ENCODE assay signal across 12 cellular contexts in the genomic region with DNA sequence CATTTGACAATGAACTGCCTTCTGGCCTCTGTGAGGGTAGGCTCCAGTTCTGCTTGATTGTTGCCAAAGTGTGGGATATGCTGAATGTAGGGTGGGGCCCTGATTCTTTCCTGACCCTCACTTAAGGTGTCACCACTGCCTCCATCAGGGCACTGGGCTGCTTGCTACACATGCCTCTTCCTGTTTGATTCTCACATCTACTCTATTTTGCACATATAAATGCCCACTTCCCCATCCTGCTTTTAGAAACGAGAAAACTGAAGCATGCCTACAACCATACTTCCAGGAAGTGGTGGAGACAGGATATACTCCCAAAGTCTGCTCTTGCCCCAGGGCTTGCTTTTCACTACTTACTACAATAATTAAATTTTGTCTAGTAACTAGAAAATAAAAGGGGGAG. TPM values are rescaled to one million over a fixed set of nuclear protein-coding genes. Genes with fewer than 3 reads are reported as not detected.
A peak's percentile ranks its signal among the peaks of the same experiment; 100 is the strongest.
DNase-seq lines count a peak whose midpoint lies in the region; ATAC-seq and TF ChIP-seq lines count a peak whose summit lies in the region.
"Had no signal": no experiment of that assay in that cellular context is flagged by ENCODE, and none has a peak within 500 bp of the region (broad histone marks: within the 10 kb centered on the region; RNA-seq: fewer than 3 reads in every experiment).

No MANE protein-coding gene starts in this region.

- no peaks in the 10 kb centered on the region for H3K9me3 ChIP-seq in breast epithelium

- intact Hi-C loops in MCF 10A (cut with micrococcal nuclease) (no loop called here), breast epithelium (cut with DNase I; ENCODE audit: low total_unique reads) (no loop called here)

- TF ChIP-seq CTCF in MCF 10A (IDR thresholded peaks at IDR 0.05; ENCODE audit: unreplicated experiment) (no peak), breast epithelium (IDR thresholded peaks at IDR 0.05) (no peak), type B pancreatic cell (conservative IDR thresholded peaks at IDR 0.05) (no peak)

- no peak overlapping the region for H3K4me3 ChIP-seq in breast epithelium

- no peaks in the 10 kb centered on the region for H3K27me3 ChIP-seq in breast epithelium

- H3K4me1 Mint-ChIP-seq in MCF 10A (ENCODE audit: insufficient read depth, unreplicated experiment) (peaks cover 42% of the 10 kb centered on the region), type B pancreatic cell (ENCODE audit: unreplicated experiment) (peaks cover 26% of the 10 kb centered on the region)
- H3K4me1 Mint-ChIP-seq in activated T-helper 17 cell treated with anti-CD3 and anti-CD28 coated beads, Interleukin-2, amount 50 U/mL, for 72 hours, result peaks cover 23% of the 10 kb centered on the region

- H3K36me3 ChIP-seq in breast epithelium, result no peaks in the 10 kb centered on the region

- no peak for ATAC-seq in activated T-helper 17 cell treated with anti-CD3 and anti-CD28 coated beads, Interleukin-2, amount 50 U/mL, for 72 hours (replicated peaks)

- peak overlapping the region; percentile 85 for H3K27ac Mint-ChIP-seq in MCF 10A (ENCODE audit: low read depth, unreplicated experiment)
- peak overlapping the region; percentile 25 for H3K27ac Mint-ChIP-seq in activated T-helper 17 cell treated with anti-CD3 and anti-CD28 coated beads, Interleukin-2, amount 50 U/mL, for 72 hours
- H3K27ac Mint-ChIP-seq in type B pancreatic cell, result peak overlapping the region; percentile 93

- H3K9me3 Mint-ChIP-seq in MCF 10A (ENCODE audit: unreplicated experiment) (no peaks in the 10 kb centered on the region), type B pancreatic cell (no peaks in the 10 kb centered on the region)
- no peaks in the 10 kb centered on the region for H3K9me3 Mint-ChIP-seq in activated T-helper 17 cell treated with anti-CD3 and anti-CD28 coated beads, Interleukin-2, amount 50 U/mL, for 72 hours

- H3K4me3 Mint-ChIP-seq in MCF 10A (ENCODE audit: unreplicated experiment) (no peak overlapping the region), type B pancreatic cell (peak overlapping the region; percentile 40)
- no peak overlapping the region for H3K4me3 Mint-ChIP-seq in activated T-helper 17 cell treated with anti-CD3 and anti-CD28 coated beads, Interleukin-2, amount 50 U/mL, for 72 hours

- no TSS peak for BruUV-seq in MCF 10A (replicated peaks; lab: Mats Ljungman, UMichigan)

- POLR2A ChIA-PET in MCF 10A (lab: Yijun Ruan, JAX), result interaction anchor here (1.0 kb wide), 1 partner anchor 343 kb away, joined by 3 read pairs; no protein-coding TSS in a partner anchor

- CTCF ChIA-PET in MCF 10A (lab: Yijun Ruan, JAX), result interaction anchor here (0.7 to 0.9 kb wide), 2 partner anchors 14 to 22 kb away, joined by 3 read pairs; no protein-coding TSS in a partner anchor

- H3K27me3 Mint-ChIP-seq in MCF 10A (ENCODE audit: insufficient read depth, unreplicated experiment), result no peaks in the 10 kb centered on the region
- no peaks in the 10 kb centered on the region for H3K27me3 Mint-ChIP-seq in activated T-helper 17 cell treated with anti-CD3 and anti-CD28 coated beads, Interleukin-2, amount 50 U/mL, for 72 hours
- H3K27me3 Mint-ChIP-seq in type B pancreatic cell, result no peaks in the 10 kb centered on the region

- peaks cover 0 to 7% of the 10 kb centered on the region in 2 donors for H3K4me1 ChIP-seq in breast epithelium

- DNase-seq in MCF 10A (ENCODE audit: unreplicated experiment) (no peak), breast epithelium (ENCODE audit: low spot score in 2 of 2) (no peak), NOMO-1 treated with dmso at 0.1 percent for 144 hours (lab: John Stamatoyannopoulos, UW; ENCODE audit: unreplicated experiment) (peak; percentile 75), type B pancreatic cell (ENCODE audit: extremely low spot score, unreplicated experiment) (no peak), epidermal melanocyte (ENCODE audit: insufficient read length, low spot score) (no peak), COR-L47 (lab: John Stamatoyannopoulos, UW) (no peak), NCI-H446 treated with DMSO at 0.1 percent for 48 hours (lab: John Stamatoyannopoulos, UW) (no peak)
- DNase-seq: caudate nucleus; NCI-H82; stimulated activated CD8-positive, alpha-beta memory T cell treated with anti-CD3 and anti-CD28 coated beads, Interleukin-4, amount 100 ng/mL, for 48 hours had no signal

- H3K36me3 Mint-ChIP-seq in MCF 10A (ENCODE audit: insufficient read depth, unreplicated experiment) (peaks cover 6% of the 10 kb centered on the region), type B pancreatic cell (peaks cover under 1% of the 10 kb centered on the region)
- H3K36me3 Mint-ChIP-seq in activated T-helper 17 cell treated with anti-CD3 and anti-CD28 coated beads, Interleukin-2, amount 50 U/mL, for 72 hours (ENCODE audit: low read depth), result no peaks in the 10 kb centered on the region

- H3K27ac ChIP-seq in breast epithelium, result no peak overlapping the region

- TF ChIP-seq POLR2A in breast epithelium (IDR thresholded peaks at IDR 0.05), result no peak

RNA-seq across cellular contexts. Expression of a gene that starts 6.8 kb away (rescaled TPM):
- total RNA-seq in MCF 10A (2022) (37.7 and 40.1 TPM in 2 replicates), breast epithelium (100 to 1,000 TPM in 1 of 3 donors, 10 to 100 TPM in 2; 69.5 to 120 (median 71.9) TPM), type B pancreatic cell (ENCODE audit: low replicate concordance) (83.6 and 112 TPM in 2 replicates)
- 10 to 100 TPM; 20.5 to 50.5 TPM for total RNA-seq in activated T-helper 17 cell treated with anti-CD3 and anti-CD28 coated beads, Interleukin-2, amount 50 U/mL, for 72 hours

RNA-seq across cellular contexts. Expression of a gene that starts 6.9 kb away (rescaled TPM):
- total RNA-seq in MCF 10A (2022) (59.7 and 73.3 TPM in 2 replicates), breast epithelium (10 to 100 TPM; 39.0 to 54.9 (median 43.0) TPM), type B pancreatic cell (ENCODE audit: low replicate concordance) (45.5 and 49.7 TPM in 2 replicates)
- 10 to 100 TPM; 47.0 to 70.5 TPM for total RNA-seq in activated T-helper 17 cell treated with anti-CD3 and anti-CD28 coated beads, Interleukin-2, amount 50 U/mL, for 72 hours

RNA-seq across cellular contexts. Expression of a gene that starts 56.9 kb away (rescaled TPM):
- total RNA-seq in MCF 10A (2022) (not detected in 2 replicates), breast epithelium (100 to 1,000 TPM in 1 of 3 donors, 10 to 100 TPM in 2; 18.3 to 479 (median 55.7) TPM), type B pancreatic cell (ENCODE audit: low replicate concordance) (0.43 and 1.2 TPM in 2 replicates)
- total RNA-seq in activated T-helper 17 cell treated with anti-CD3 and anti-CD28 coated beads, Interleukin-2, amount 50 U/mL, for 72 hours, result under 1 TPM; 0.37 to 0.66 TPM
- total RNA-seq: M059J had no signal

Comparison
In these comparisons a context has a peak if more than half of its experiments do, and no peak if none do; other contexts are left out.
1. H3K27ac Mint-ChIP-seq: peak in every context shown above with its lines; median percentile 93 in type B pancreatic cell; 85 in MCF 10A; 25 in activated T-helper 17 cell treated with anti-CD3 and anti-CD28 coated beads, Interleukin-2, amount 50 U/mL, for 72 hours.